Comparison of ENCODE assay signal across 9 cellular contexts in the genomic region with DNA sequence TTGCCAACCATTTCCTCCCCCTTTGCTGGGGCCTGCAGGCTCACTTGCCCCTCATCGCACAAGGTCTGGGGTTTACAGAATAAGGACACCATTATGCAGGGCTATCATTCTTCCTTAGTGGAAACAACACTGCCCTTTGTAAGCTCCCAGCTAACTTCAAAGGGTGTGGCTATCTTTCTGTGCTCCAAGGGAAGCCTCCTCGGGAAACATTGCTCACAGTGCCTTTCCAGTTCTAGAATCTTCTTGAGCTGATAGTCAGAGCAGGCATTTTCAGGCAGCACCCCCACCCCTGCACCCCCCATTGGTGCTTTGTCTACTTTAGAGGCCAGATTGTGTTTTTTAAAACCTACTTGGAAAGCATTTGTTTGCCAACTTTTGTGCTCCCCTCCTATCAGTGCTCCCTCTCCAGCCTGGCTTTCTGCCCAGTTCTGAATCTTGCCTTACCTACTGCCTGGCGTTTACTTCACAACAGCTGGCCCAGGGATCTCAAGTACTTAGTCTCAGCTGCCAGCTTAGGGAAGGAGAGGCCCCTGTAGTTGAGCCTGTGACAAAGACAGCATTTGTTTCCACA. TPM values are rescaled to one million over a fixed set of nuclear protein-coding genes. Genes with fewer than 3 reads are reported as not detected.
A peak's percentile ranks its signal among the peaks of the same experiment; 100 is the strongest.
DNase-seq lines count a peak whose midpoint lies in the region; ATAC-seq and TF ChIP-seq lines count a peak whose summit lies in the region.
"Had no signal": no experiment of that assay in that cellular context is flagged by ENCODE, and none has a peak within 500 bp of the region (broad histone marks: within the 10 kb centered on the region; RNA-seq: fewer than 3 reads in every experiment).

No MANE protein-coding gene starts in this region.

- 54% methylated on average over 3 of the region's 3 CpGs for WGBS in esophagus muscularis mucosa

- peaks cover 10% of the 10 kb centered on the region for H3K4me1 Mint-ChIP-seq in GM23338
- H3K4me1 Mint-ChIP-seq in activated T-helper 1 cell treated with anti-CD3 and anti-CD28 coated beads, Interleukin-12 subunit alpha, Interleukin-12 subunit beta, Interleukin-2, Interleukin-4 antibody, amounts not matched to agents 30 ng/mL and 10 ng/mL and 1 ng/mL, durations not matched to agents 14 hours and 24 hours and 36 hours (ENCODE audit: low read depth), result no peaks in the 10 kb centered on the region
- no peaks in the 10 kb centered on the region for H3K4me1 Mint-ChIP-seq in effector memory CD8-positive, alpha-beta T cell (ENCODE audit: low read depth in 2 of 2)

- no peaks in the 10 kb centered on the region for H3K27me3 Mint-ChIP-seq in GM23338 (ENCODE audit: insufficient read depth, low read depth, poor library complexity)
- H3K27me3 Mint-ChIP-seq in activated T-helper 1 cell treated with anti-CD3 and anti-CD28 coated beads, Interleukin-12 subunit alpha, Interleukin-12 subunit beta, Interleukin-2, Interleukin-4 antibody, amounts not matched to agents 30 ng/mL and 10 ng/mL and 1 ng/mL, durations not matched to agents 14 hours and 24 hours and 36 hours (ENCODE audit: insufficient read depth), result peaks cover 10% of the 10 kb centered on the region
- H3K27me3 Mint-ChIP-seq in effector memory CD8-positive, alpha-beta T cell, result peaks cover 6 to 14% of the 10 kb centered on the region in 2 donors

- TF ChIP-seq CTCF in GM23338 (conservative IDR thresholded peaks at IDR 0.05; ENCODE audit: low read depth in 2 of 2) (no peak), brain microvascular endothelial cell (IDR thresholded peaks at IDR 0.05; ENCODE audit: low read depth, low read length, missing control alignments) (no peak), osteoblast (IDR thresholded peaks at IDR 0.05; ENCODE audit: extremely low read depth, low read depth, low read length) (no peak), esophagus muscularis mucosa (IDR thresholded peaks at IDR 0.05) (no peak)

- no peak for TF ChIP-seq POLR2A in esophagus muscularis mucosa (IDR thresholded peaks at IDR 0.05; ENCODE audit: low read depth)

- H3K4me3 ChIP-seq in GM23338 (no peak overlapping the region), brain microvascular endothelial cell (ENCODE audit: low read depth, low read length) (no peak overlapping the region), osteoblast (ENCODE audit: insufficient read depth, low read length) (no peak overlapping the region), esophagus muscularis mucosa (no peak overlapping the region)
- H3K4me3 ChIP-seq: prostate gland had no signal

- intact Hi-C loops in esophagus muscularis mucosa (cut with DNase I), result no loop called here
- intact Hi-C loops in activated T-helper 1 cell treated with anti-CD3 and anti-CD28 coated beads, Interleukin-12 subunit alpha, Interleukin-12 subunit beta, Interleukin-2, Interleukin-4 antibody, amounts not matched to agents 30 ng/mL and 10 ng/mL and 1 ng/mL, durations not matched to agents 14 hours and 24 hours and 36 hours (cut with micrococcal nuclease), result no loop called here

- DNase-seq in GM23338 (ENCODE audit: low spot score), result no peak
- peak; percentile 58 for DNase-seq in NCI-H2196 (lab: John Stamatoyannopoulos, UW; ENCODE audit: unreplicated experiment)
- no peak for DNase-seq in brain microvascular endothelial cell
- peak; percentile 74 for DNase-seq in osteoblast (ENCODE audit: insufficient read length, low spot score, missing footprints)
- no peak for DNase-seq in cerebellar cortex (ENCODE audit: low spot score)
- no peak for DNase-seq in esophagus muscularis mucosa (ENCODE audit: extremely low spot score)
- no peak for DNase-seq in activated T-helper 1 cell treated with anti-CD3 and anti-CD28 coated beads, Interleukin-12 subunit alpha, Interleukin-12 subunit beta, Interleukin-2, Interleukin-4 antibody, amounts not matched to agents 30 ng/mL and 10 ng/mL and 1 ng/mL, durations not matched to agents 14 hours and 24 hours and 36 hours (ENCODE audit: low spot score)
- DNase-seq in effector memory CD8-positive, alpha-beta T cell, result no peak

- H3K27ac Mint-ChIP-seq in GM23338, result peak overlapping the region; percentile 58
- no peak overlapping the region for H3K27ac Mint-ChIP-seq in activated T-helper 1 cell treated with anti-CD3 and anti-CD28 coated beads, Interleukin-12 subunit alpha, Interleukin-12 subunit beta, Interleukin-2, Interleukin-4 antibody, amounts not matched to agents 30 ng/mL and 10 ng/mL and 1 ng/mL, durations not matched to agents 14 hours and 24 hours and 36 hours
- no peak overlapping the region for H3K27ac Mint-ChIP-seq in effector memory CD8-positive, alpha-beta T cell

- H3K4me1 ChIP-seq in GM23338 (ENCODE audit: insufficient read depth) (no peaks in the 10 kb centered on the region; the same call in 1 of the 2 replicates), osteoblast (ENCODE audit: insufficient read depth, low read length) (peaks cover 33% of the 10 kb centered on the region), esophagus muscularis mucosa (peaks cover 0 to 15% (median 1%) of the 10 kb centered on the region in 4 donors)
- H3K4me1 ChIP-seq: prostate gland had no signal

- no peak overlapping the region for H3K4me3 Mint-ChIP-seq in GM23338
- no peak overlapping the region for H3K4me3 Mint-ChIP-seq in activated T-helper 1 cell treated with anti-CD3 and anti-CD28 coated beads, Interleukin-12 subunit alpha, Interleukin-12 subunit beta, Interleukin-2, Interleukin-4 antibody, amounts not matched to agents 30 ng/mL and 10 ng/mL and 1 ng/mL, durations not matched to agents 14 hours and 24 hours and 36 hours
- no peak overlapping the region for H3K4me3 Mint-ChIP-seq in effector memory CD8-positive, alpha-beta T cell

- H3K27me3 ChIP-seq in GM23338 (ENCODE audit: insufficient read depth) (no peaks in the 10 kb centered on the region), brain microvascular endothelial cell (replicated peaks) (no peaks in the 10 kb centered on the region), osteoblast (ENCODE audit: insufficient read depth, low read length) (no peaks in the 10 kb centered on the region), esophagus muscularis mucosa (peaks cover 0 to under 1% (median 0%) of the 10 kb centered on the region in 4 donors)

- ATAC-seq in GM23338, result no peak
- no peak for ATAC-seq in effector memory CD8-positive, alpha-beta T cell (replicated peaks)

- H4K20me1 ChIP-seq in GM23338 (replicated peaks; ENCODE audit: insufficient read depth) (no peaks in the 10 kb centered on the region), osteoblast (ENCODE audit: insufficient read depth, low read length) (no peaks in the 10 kb centered on the region)

- in situ Hi-C loops in brain microvascular endothelial cell (cut with HindIII; ENCODE audit: low pct_ligation_motif_present, low sequenced_read_pairs), result no loop called here

- H3K27ac ChIP-seq in GM23338 (ENCODE audit: low read depth) (no peak overlapping the region), brain microvascular endothelial cell (peak overlapping the region; percentile 67), osteoblast (ENCODE audit: low read depth, low read length) (peak overlapping the region; percentile 86), esophagus muscularis mucosa (replicated peaks in 1 of 4) (no peak overlapping the region)
- H3K27ac ChIP-seq: prostate gland had no signal

- H3K36me3 Mint-ChIP-seq in GM23338 (ENCODE audit: low read depth), result 0 out of 3 replicates have a peak, but pooled peaks cover 5% of the 10 kb centered on the region
- no peaks in the 10 kb centered on the region for H3K36me3 Mint-ChIP-seq in activated T-helper 1 cell treated with anti-CD3 and anti-CD28 coated beads, Interleukin-12 subunit alpha, Interleukin-12 subunit beta, Interleukin-2, Interleukin-4 antibody, amounts not matched to agents 30 ng/mL and 10 ng/mL and 1 ng/mL, durations not matched to agents 14 hours and 24 hours and 36 hours (ENCODE audit: low read depth)
- H3K36me3 Mint-ChIP-seq in effector memory CD8-positive, alpha-beta T cell (ENCODE audit: insufficient read depth), result no peaks in the 10 kb centered on the region

- no peaks in the 10 kb centered on the region for H3K79me2 ChIP-seq in GM23338 (replicated peaks; ENCODE audit: insufficient read depth)
- H3K79me2 ChIP-seq in osteoblast (ENCODE audit: insufficient read depth, low read length), result no peaks in the 10 kb centered on the region

- no peaks in the 10 kb centered on the region for H3K36me3 ChIP-seq in GM23338 (ENCODE audit: insufficient read depth)
- H3K36me3 ChIP-seq in brain microvascular endothelial cell (replicated peaks), result no peaks in the 10 kb centered on the region
- H3K36me3 ChIP-seq in osteoblast (ENCODE audit: insufficient read depth, low read length), result no peaks in the 10 kb centered on the region
- H3K36me3 ChIP-seq in esophagus muscularis mucosa, result no peaks in the 10 kb centered on the region
- H3K36me3 ChIP-seq: prostate gland had no signal

- H2AFZ ChIP-seq in GM23338 (0 out of 2 replicates have a peak overlapping the region, but pooled peaks have one; percentile 47), osteoblast (ENCODE audit: low read length) (no peak overlapping the region)

- H3F3A ChIP-seq in GM23338 (replicated peaks; ENCODE audit: low read depth), result no peaks in the 10 kb centered on the region

- no peak overlapping the region for H3K4me2 ChIP-seq in GM23338
- peak overlapping the region; percentile 34 for H3K4me2 ChIP-seq in osteoblast (ENCODE audit: insufficient read depth, low read length)

- peaks cover 8% of the 10 kb centered on the region; the same call in 2 of the 3 replicates for H3K9me3 Mint-ChIP-seq in GM23338
- H3K9me3 Mint-ChIP-seq in activated T-helper 1 cell treated with anti-CD3 and anti-CD28 coated beads, Interleukin-12 subunit alpha, Interleukin-12 subunit beta, Interleukin-2, Interleukin-4 antibody, amounts not matched to agents 30 ng/mL and 10 ng/mL and 1 ng/mL, durations not matched to agents 14 hours and 24 hours and 36 hours, result peaks cover 5% of the 10 kb centered on the region
- peaks cover 0 to 2% of the 10 kb centered on the region in 2 donors for H3K9me3 Mint-ChIP-seq in effector memory CD8-positive, alpha-beta T cell

- no peaks in the 10 kb centered on the region for H3K9me2 ChIP-seq in GM23338 (ENCODE audit: insufficient read depth)

- no peak for TF ChIP-seq EP300 in esophagus muscularis mucosa (IDR thresholded peaks at IDR 0.05)

- no peaks in the 10 kb centered on the region for H3K9me3 ChIP-seq in osteoblast (ENCODE audit: low read depth, low read length)
- H3K9me3 ChIP-seq in esophagus muscularis mucosa, result no peaks in the 10 kb centered on the region
- H3K9me3 ChIP-seq: prostate gland had no signal

RNA-seq across cellular contexts. Expression of gene PLAC1, which starts 53.5 kb away (rescaled TPM):
- total RNA-seq in GM23338 (2014; rRNA removed; shearing (Covaris generic)), result 0.83 TPM in 1 of 2 replicates, not detected in the other
- 0.50 and 0.89 TPM in 2 replicates for polyA plus RNA-seq in GM23338 (2016; fragmentation: Nextera tagmentation; extraction: Ambion mirVana)
- not detected in 2 replicates for total RNA-seq in osteoblast
- total RNA-seq in esophagus muscularis mucosa, result not detected
- total RNA-seq in activated T-helper 1 cell treated with anti-CD3 and anti-CD28 coated beads, Interleukin-12 subunit alpha, Interleukin-12 subunit beta, Interleukin-2, Interleukin-4 antibody, amounts not matched to agents 30 ng/mL and 10 ng/mL and 1 ng/mL, durations not matched to agents 14 hours and 24 hours and 36 hours, result not detected in 2 replicates

Comparison
In these comparisons a context has a peak if more than half of its experiments do, and no peak if none do; other contexts are left out.
1. DNase-seq: peak in NCI-H2196 (single experiment) and osteoblast (single experiment); none in GM23338 (single experiment), brain microvascular endothelial cell (single experiment), cerebellar cortex (single experiment), esophagus muscularis mucosa (single experiment), activated T-helper 1 cell treated with anti-CD3 and anti-CD28 coated beads, Interleukin-12 subunit alpha, Interleukin-12 subunit beta, Interleukin-2, Interleukin-4 antibody, amounts not matched to agents 30 ng/mL and 10 ng/mL and 1 ng/mL, durations not matched to agents 14 hours and 24 hours and 36 hours (single experiment) and effector memory CD8-positive, alpha-beta T cell (0 of 3).
2. H3K27ac ChIP-seq: peak in brain microvascular endothelial cell (single experiment) and osteoblast (single experiment); none in GM23338 (single experiment) and esophagus muscularis mucosa (0 of 4).